In genomic region chr9:70412678-70413426, GRCh38 we compare ENCODE assay signal across 8 cellular contexts. TPM values are rescaled to one million over a fixed set of nuclear protein-coding genes. Genes with fewer than 3 reads are reported as not detected.
DNase-seq lines count a peak whose midpoint lies in the region; TF ChIP-seq lines count a peak whose summit lies in the region.

No MANE protein-coding gene starts in this region.

- H3K27ac Mint-ChIP-seq in brain (peak overlapping the region in 4 of 5 experiments; percentile 86 to 99 (median 94)), progenitor cell of endocrine pancreas (no peak overlapping the region)

- no peaks in the 10 kb centered on the region for H3K9me2 ChIP-seq in hepatocyte (replicated peaks; ENCODE audit: insufficient read depth)

- H3K36me3 Mint-ChIP-seq in brain (no peaks in the 10 kb centered on the region), progenitor cell of endocrine pancreas (ENCODE audit: insufficient read depth) (no peaks in the 10 kb centered on the region)

- no peaks in the 10 kb centered on the region for H3K9me3 ChIP-seq in ES-I3 (ENCODE audit: control insufficient read depth, insufficient read depth, low read length)
- H3K9me3 ChIP-seq in hepatocyte (ENCODE audit: low read depth): no peaks in the 10 kb centered on the region

- H3K9me3 Mint-ChIP-seq in brain (peaks cover 0 to 4% (median 0%) of the 10 kb centered on the region in 5 experiments), progenitor cell of endocrine pancreas (ENCODE audit: low read depth) (no peaks in the 10 kb centered on the region)

- H3K4me1 Mint-ChIP-seq in brain: peaks cover 41% of the 10 kb centered on the region
- H3K4me1 Mint-ChIP-seq in progenitor cell of endocrine pancreas (ENCODE audit: low read depth): peaks cover 6% of the 10 kb centered on the region

- H3K79me2 ChIP-seq in hepatocyte: peaks cover 44% of the 10 kb centered on the region

- no peaks in the 10 kb centered on the region for H3K27me3 ChIP-seq in hepatocyte

- peak overlapping the region; percentile 76 for H3K4me2 ChIP-seq in hepatocyte

- DNase-seq in HuH-7.5 (ENCODE audit: low spot score) (peak; percentile 55), T-helper 22 cell (ENCODE audit: low read depth) (peak; percentile 38), hepatocyte (ENCODE audit: low spot score) (peak; percentile 84), progenitor cell of endocrine pancreas (ENCODE audit: low spot score, unreplicated experiment) (peak; percentile 13), AML-193 (lab: John Stamatoyannopoulos, UW) (no peak), DMS114 treated with DMSO at 0.1 percent for 48 hours (lab: John Stamatoyannopoulos, UW; ENCODE audit: unreplicated experiment) (no peak)

- H3K27me3 Mint-ChIP-seq in brain: peaks cover 68% of the 10 kb centered on the region
- H3K27me3 Mint-ChIP-seq in progenitor cell of endocrine pancreas: peaks cover 66% of the 10 kb centered on the region

- peak overlapping the region; percentile 88 to 100 (median 93) for H3K4me3 Mint-ChIP-seq in brain
- H3K4me3 Mint-ChIP-seq in progenitor cell of endocrine pancreas (ENCODE audit: low read depth): peak overlapping the region; percentile 67

- H3K27ac ChIP-seq in hepatocyte: peak overlapping the region; percentile 96

- H3K4me1 ChIP-seq in ES-I3 (ENCODE audit: insufficient read depth, low read length) (0 out of 2 replicates have a peak, but pooled peaks cover 3% of the 10 kb centered on the region), hepatocyte (ENCODE audit: insufficient read depth) (peaks cover 3% of the 10 kb centered on the region)

- 1% methylated on average over 53 of the region's 55 CpGs for WGBS in hepatocyte (ENCODE audit: low lambda C conversion rate, missing lambda C conversion rate)

- H3K4me3 ChIP-seq in hepatocyte: peak overlapping the region; percentile 66

- no peaks in the 10 kb centered on the region for H3K36me3 ChIP-seq in ES-I3 (ENCODE audit: insufficient read depth, low read length)
- H3K36me3 ChIP-seq in hepatocyte (replicated peaks; ENCODE audit: insufficient read depth, low read depth): no peaks in the 10 kb centered on the region

- peaks cover 27% of the 10 kb centered on the region for H4K20me1 ChIP-seq in hepatocyte (ENCODE audit: insufficient read depth, poor library complexity, severe bottlenecking)

- TF ChIP-seq CTCF in brain (conservative IDR thresholded peaks at IDR 0.05): no peak
- no peak for TF ChIP-seq CTCF in hepatocyte (IDR thresholded peaks at IDR 0.05; ENCODE audit: poor library complexity)
- no peak for TF ChIP-seq CTCF in progenitor cell of endocrine pancreas (IDR thresholded peaks at IDR 0.05; ENCODE audit: unreplicated experiment)

- H3K9ac ChIP-seq in ES-I3 (ENCODE audit: low read depth, low read length): peak overlapping the region; percentile 69; the same call in 1 of the 2 replicates

- peak overlapping the region; percentile 67 for H2AFZ ChIP-seq in hepatocyte

RNA-seq across cellular contexts. Expression of gene KLF9, which starts 1.6 kb away (rescaled TPM):
- polyA plus RNA-seq in brain (ENCODE audit: insufficient read depth, low read depth, low replicate concordance) (8.4 TPM), hepatocyte (5.2 and 5.3 TPM in 2 replicates)
- total RNA-seq in hepatocyte (29.4 and 31.9 TPM in 2 replicates), progenitor cell of endocrine pancreas (0.47 and 0.57 TPM in 2 replicates)

Comparison
In these comparisons a context has a peak if more than half of its experiments do, and no peak if none do; other contexts are left out.
1. DNase-seq: peak in HuH-7.5 (single experiment), T-helper 22 cell (single experiment), hepatocyte (single experiment) and progenitor cell of endocrine pancreas (single experiment); none in AML-193 (0 of 2) and DMS114 treated with DMSO at 0.1 percent for 48 hours (single experiment).
2. RNA of gene KLF9, which starts 1.6 kb away (total RNA-seq): 29.4 to 31.9 TPM in hepatocyte; 0.47 to 0.57 TPM in progenitor cell of endocrine pancreas; every median in the first group is over 10 times any median in the second.